22 cellular contexts compared by ENCODE assay signal in the genomic region with DNA sequence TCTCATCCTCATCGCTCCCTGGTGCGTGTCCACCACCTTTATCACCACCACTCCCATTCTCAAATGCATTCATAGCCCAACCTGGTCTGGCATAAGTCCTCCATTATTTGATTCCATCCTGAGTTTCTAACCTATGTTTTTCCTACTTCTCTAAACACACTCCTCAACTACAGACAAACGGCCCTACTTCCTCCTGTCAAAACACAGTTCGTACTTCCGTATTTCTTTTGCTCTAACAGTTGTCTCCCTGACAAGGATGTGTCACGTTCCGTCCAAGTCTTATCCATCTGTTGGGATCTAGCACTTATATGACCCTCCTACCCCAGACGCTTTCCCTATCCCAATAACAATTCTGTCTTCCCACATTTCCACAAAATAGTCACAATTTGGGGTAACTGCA. TPM values are rescaled to one million over a fixed set of nuclear protein-coding genes. Genes with fewer than 3 reads are reported as not detected.
DNase-seq lines count a peak whose midpoint lies in the region; ATAC-seq, FAIRE-seq and TF ChIP-seq lines count a peak whose summit lies in the region.
"Had no signal": no experiment of that assay in that cellular context is flagged by ENCODE, and none has a peak within 500 bp of the region (broad histone marks: within the 10 kb centered on the region; RNA-seq: fewer than 3 reads in every experiment).

No MANE protein-coding gene starts in this region.

- H4K5ac ChIP-seq in H1 (ENCODE audit: insufficient read length, low read depth, low read length), result no peak overlapping the region

- H3K18ac ChIP-seq in H1 (ENCODE audit: extremely low read depth, low read length), result no peak overlapping the region

- intact Hi-C loops in upper lobe of right lung (cut with DNase I), result no loop called here

- TF ChIP-seq CTCF in H1 (IDR thresholded peaks at IDR 0.05; ENCODE audit: control extremely low read depth in 1 of 3, insufficient read depth in 1 of 3, low read depth in 1 of 3, low read length in 3 of 3) (no peak), upper lobe of right lung (IDR thresholded peaks at IDR 0.05) (no peak)

- H2BK12ac ChIP-seq in H1 (ENCODE audit: low read depth, low read length), result peak overlapping the region; percentile 53; the same call in 1 of the 2 replicates

- H3K36me3 ChIP-seq in H1 (ENCODE audit: control insufficient read depth in 2 of 4, insufficient read depth in 4 of 4, low read length in 3 of 4), result no peaks in the 10 kb centered on the region
- no peaks in the 10 kb centered on the region for H3K36me3 ChIP-seq in upper lobe of right lung
- no peaks in the 10 kb centered on the region for H3K36me3 ChIP-seq in MG63
- H3K36me3 ChIP-seq: esophagus muscularis mucosa, neural progenitor cell had no signal

- no peak overlapping the region for H2BK120ac ChIP-seq in H1 (replicated peaks; ENCODE audit: low read depth, low read length)

- FAIRE-seq in H1 (lab: Jason Lieb, UNC), result no peak

- no peaks in the 10 kb centered on the region for H3K79me1 ChIP-seq in H1 (ENCODE audit: low read depth, low read length)

- H2AFZ ChIP-seq in H1 (ENCODE audit: low read length), result no peak overlapping the region
- H2AFZ ChIP-seq: neural progenitor cell had no signal

- H3K4me3 ChIP-seq in H1 (ENCODE audit: extremely low read depth in 1 of 4, insufficient read depth in 2 of 4, low read depth in 3 of 4, low read length in 4 of 4) (no peak overlapping the region), upper lobe of right lung (no peak overlapping the region), MG63 (no peak overlapping the region)
- H3K4me3 ChIP-seq: esophagus muscularis mucosa, neural progenitor cell had no signal

- H3K27ac ChIP-seq in H1 (ENCODE audit: low read depth, low read length) (no peak overlapping the region), upper lobe of right lung (peak overlapping the region; percentile 25)
- H3K27ac ChIP-seq: KMS-11, neural progenitor cell had no signal

- no peak overlapping the region for H3K23ac ChIP-seq in H1 (ENCODE audit: insufficient read length)

- H3K56ac ChIP-seq in H1 (replicated peaks; ENCODE audit: insufficient read length, low read depth, low read length), result no peak overlapping the region

- no peak overlapping the region for H4K91ac ChIP-seq in H1 (replicated peaks; ENCODE audit: insufficient read length, low read length)

- H3K23me2 ChIP-seq in H1 (ENCODE audit: low read depth, low read length), result 0 out of 2 replicates have a peak, but pooled peaks cover 2% of the 10 kb centered on the region

- H3K4me1 ChIP-seq in H1 (replicated peaks in 1 of 4; ENCODE audit: control insufficient read depth in 3 of 4, insufficient read depth in 4 of 4, low read length in 3 of 4) (peaks cover 3 to 26% (median 17%) of the 10 kb centered on the region in 4 experiments; a peak in 6 of 7 replicates), upper lobe of right lung (peaks cover 34% of the 10 kb centered on the region)

- ATAC-seq in upper lobe of right lung, result peak; percentile 46
- ATAC-seq: left cardiac atrium had no signal

- peak overlapping the region; percentile 26 for H2BK5ac ChIP-seq in H1 (ENCODE audit: low read depth, low read length)

- H3K14ac ChIP-seq in H1 (ENCODE audit: insufficient read length), result no peak overlapping the region

- H3K9ac ChIP-seq in H1 (replicated peaks in 1 of 4; ENCODE audit: extremely low read depth in 1 of 4, low read depth in 3 of 4, low read length in 3 of 4), result no peak overlapping the region
- H3K9ac ChIP-seq: KMS-11, neural progenitor cell had no signal

- H3K4me2 ChIP-seq in H1 (ENCODE audit: insufficient read depth in 1 of 2, low read depth in 2 of 2, low read length in 2 of 2), result no peak overlapping the region
- H3K4me2 ChIP-seq: KMS-11, neural progenitor cell had no signal

- POLR2A ChIA-PET in H1 (lab: Charles Lee; ENCODE audit: partially characterized antibody), result no interaction called here

- no peak overlapping the region; the same call in 1 of the 2 replicates for H2AK5ac ChIP-seq in H1 (ENCODE audit: low read depth, low read length)

- CTCF ChIA-PET in H1 (lab: Charles Lee; ENCODE audit: partially characterized antibody), result no interaction called here

- no peak for TF ChIP-seq EP300 in H1 (IDR thresholded peaks at IDR 0.05; ENCODE audit: borderline replicate concordance in 1 of 2, low read depth in 2 of 2, low read length in 2 of 2)

- H2BK15ac ChIP-seq in H1 (ENCODE audit: low read length), result no peak overlapping the region; the same call in 1 of the 2 replicates

- H4K8ac ChIP-seq in H1 (ENCODE audit: extremely low read depth, insufficient read depth, low read length), result no peak overlapping the region

- no peaks in the 10 kb centered on the region for H3K9me3 ChIP-seq in H1 (ENCODE audit: insufficient read depth in 2 of 2, low read depth in 1 of 2, low read length in 1 of 2)
- no peaks in the 10 kb centered on the region for H3K9me3 ChIP-seq in upper lobe of right lung
- no peaks in the 10 kb centered on the region for H3K9me3 ChIP-seq in MG63
- H3K9me3 ChIP-seq: esophagus muscularis mucosa had no signal

- in situ Hi-C loops in KBM-7 (cut with MboI; ENCODE audit: low pct_unique_long_range_greater_than_20kb, low sequenced_read_pairs), result no loop called here

- DNase-seq in KBM-7, result peak; percentile 76
- DNase-seq in SIG-M5 treated with dmso at 0.1 percent for 504 hours (lab: John Stamatoyannopoulos, UW; ENCODE audit: unreplicated experiment), result peak; percentile 80
- no peak for DNase-seq in H1 (ENCODE audit: low read depth in 1 of 2, low spot score in 2 of 2)
- DNase-seq in upper lobe of right lung, result no peak
- DNase-seq in MG63, result no peak
- DNase-seq in cerebellar cortex (ENCODE audit: low spot score), result no peak
- DNase-seq in NCI-H1092 (lab: John Stamatoyannopoulos, UW), result no peak
- DNase-seq: activated CD4-positive, CD25-positive, alpha-beta regulatory T cell; activated T-cell treated with anti-CD3 and anti-CD28 coated beads, Interleukin-2, amount 50 U/mL, for 48 hours; aorta; central memory CD4-positive, alpha-beta T cell; COR-L47; DND-41; effector CD8-positive, alpha-beta T cell; left cardiac atrium; NCI-H1105 treated with DMSO at 0.1 percent for 48 hours; SHP77 treated with DMSO at 0.1 percent for 48 hours; stimulated activated CD4-positive, alpha-beta T cell treated with anti-CD3 and anti-CD28 coated beads, Interleukin-2, amount 100 ng/mL, for 24 hours; stimulated activated naive CD4-positive, alpha-beta T cell had no signal

- TF ChIP-seq POLR2A in H1 (IDR thresholded peaks at IDR 0.05; ENCODE audit: control extremely low read depth in 1 of 2, low read depth in 2 of 2, low read length in 2 of 2), result no peak

- no peak for TF ChIP-seq RAD21 in H1 (IDR thresholded peaks at IDR 0.05 in 1 of 2, conservative IDR thresholded peaks at IDR 0.05 in 1 of 2; ENCODE audit: low read depth in 2 of 2, low read length in 2 of 2)

- 93% methylated on average over 8 of the region's 8 CpGs; no CpG with 5 or more reads in 1 of the 2 experiments for WGBS in H1 (ENCODE audit: extremely low coverage in 1 of 2, insufficient coverage in 1 of 2, insufficient read length in 1 of 2, insufficient replicate concordance in 2 of 2, low coverage in 1 of 2, low lambda C conversion rate in 2 of 2, missing lambda C conversion rate in 1 of 2), 2 experiments

- H3K79me2 ChIP-seq in H1 (ENCODE audit: control insufficient read depth in 1 of 2, insufficient read depth in 2 of 2, low read length in 2 of 2), result peaks cover 0 to 40% of the 10 kb centered on the region in 2 experiments; a peak in 2 of 4 replicates

- no peak overlapping the region for H2BK20ac ChIP-seq in H1 (ENCODE audit: low read length)

- H3K4ac ChIP-seq in H1 (replicated peaks; ENCODE audit: insufficient read length, low read depth, low read length), result peak overlapping the region; percentile 12

- H4K20me1 ChIP-seq in H1 (replicated peaks in 1 of 2; ENCODE audit: control insufficient read depth in 1 of 2, insufficient read depth in 2 of 2, low read length in 2 of 2), result peaks cover 0 to 2% of the 10 kb centered on the region in 2 experiments

- H3K27me3 ChIP-seq in H1 (replicated peaks in 1 of 4; ENCODE audit: control insufficient read depth in 3 of 4, extremely low read depth in 1 of 4, insufficient read depth in 3 of 4, low read length in 3 of 4) (no peaks in the 10 kb centered on the region), upper lobe of right lung (no peaks in the 10 kb centered on the region), MG63 (no peaks in the 10 kb centered on the region)
- H3K27me3 ChIP-seq: esophagus muscularis mucosa, neural progenitor cell had no signal

TF ChIP-seq in H1, 55 proteins besides CTCF, POLR2A, EP300 and RAD21 (continues in another document):
- no peak for TF ChIP-seq CBX8 (IDR thresholded peaks at IDR 0.05; ENCODE audit: borderline replicate concordance, low read depth, low read length)
- no peak for TF ChIP-seq SIRT6 (IDR thresholded peaks at IDR 0.05; ENCODE audit: low read length)
- no peak for TF ChIP-seq CREB1 (IDR thresholded peaks at IDR 0.05)
- TF ChIP-seq CBX5 (IDR thresholded peaks at IDR 0.05; ENCODE audit: low read depth, low read length), result no peak
- no peak for TF ChIP-seq FOSL1 (IDR thresholded peaks at IDR 0.05; ENCODE audit: insufficient read depth, low read depth, low read length)
- TF ChIP-seq SIX5 (IDR thresholded peaks at IDR 0.05; ENCODE audit: low read depth, low read length), result no peak

RNA-seq across cellular contexts. Expression of a gene that starts 46.9 kb away (rescaled TPM):
- total RNA-seq in H1 (2021; fragmentation: NEBNext Ultra II Directional; extraction: Animal tissue kit (Norgen Biotek cat#: 25700)), result 23.6 and 26.9 TPM in 2 replicates
- polyA plus RNA-seq in H1 (2011; rRNA removed), result 5.1 and 6.2 TPM in 2 replicates
- polyA plus RNA-seq in H1 (2011; cell fraction: cytosol; rRNA removed), result 6.9 TPM
- polyA plus RNA-seq in H1 (2011; cell fraction: nucleus; rRNA removed), result 11.4 TPM
- 6.3 to 9.0 TPM (median 7.3 TPM) in 4 replicates for polyA plus RNA-seq in H1 (2012, experiment 1 of 2)
- polyA plus RNA-seq in H1 (2012, experiment 2 of 2), result 0.58 TPM
- 8.0 TPM for polyA plus RNA-seq in H1 (2013, experiment 1 of 2)
- 9.6 TPM for polyA plus RNA-seq in H1 (2013, experiment 2 of 2)
- polyA minus RNA-seq in H1 (2011; rRNA and poly(A)+ RNA removed), result 34.0 and 41.7 TPM in 2 replicates
- polyA minus RNA-seq in H1 (2011; cell fraction: cytosol; rRNA and poly(A)+ RNA removed), result 10.5 TPM
- polyA minus RNA-seq in H1 (2011; cell fraction: nucleus; rRNA and poly(A)+ RNA removed), result 72.2 TPM
- 100 TPM for total RNA-seq in upper lobe of right lung
- total RNA-seq in MG63 (2014; rRNA removed; shearing (Covaris generic); ENCODE audit: low replicate concordance), result 0.30 and 0.57 TPM in 2 replicates

RNA-seq across cellular contexts. Expression of a gene that starts 47.1 kb away (rescaled TPM):
- 18.0 and 21.7 TPM in 2 replicates for total RNA-seq in H1 (2021; fragmentation: NEBNext Ultra II Directional; extraction: Animal tissue kit (Norgen Biotek cat#: 25700))
- polyA plus RNA-seq in H1 (2011; rRNA removed), result 2.7 and 5.1 TPM in 2 replicates
- 9.0 TPM for polyA plus RNA-seq in H1 (2011; cell fraction: cytosol; rRNA removed)
- 4.6 TPM for polyA plus RNA-seq in H1 (2011; cell fraction: nucleus; rRNA removed)
- 10.8 to 14.8 TPM (median 14.3 TPM) in 4 replicates for polyA plus RNA-seq in H1 (2012, experiment 1 of 2)
- polyA plus RNA-seq in H1 (2012, experiment 2 of 2), result 0.85 TPM
- polyA plus RNA-seq in H1 (2013, experiment 1 of 2), result 16.5 TPM
- polyA plus RNA-seq in H1 (2013, experiment 2 of 2), result 14.6 TPM
- polyA minus RNA-seq in H1 (2011; rRNA and poly(A)+ RNA removed), result 12.5 and 17.0 TPM in 2 replicates
- 18.2 TPM for polyA minus RNA-seq in H1 (2011; cell fraction: cytosol; rRNA and poly(A)+ RNA removed)
- 35.2 TPM for polyA minus RNA-seq in H1 (2011; cell fraction: nucleus; rRNA and poly(A)+ RNA removed)
- total RNA-seq in upper lobe of right lung, result 31.0 TPM
- 3.8 and 5.8 TPM in 2 replicates for total RNA-seq in MG63 (2014; rRNA removed; shearing (Covaris generic); ENCODE audit: low replicate concordance)

Comparison
In these comparisons a context has a peak if more than half of its experiments do, and no peak if none do; other contexts are left out.
1. DNase-seq: peak in KBM-7 (single experiment) and SIG-M5 treated with dmso at 0.1 percent for 504 hours (single experiment); none in H1 (0 of 2), upper lobe of right lung (single experiment), MG63 (single experiment), cerebellar cortex (single experiment) and NCI-H1092 (single experiment).
2. RNA of a gene that starts 46.9 kb away (total RNA-seq): 100 TPM in upper lobe of right lung (single experiment) and 23.6 to 26.9 TPM in H1; 0.30 to 0.57 TPM in MG63; every median in the first group is over 10 times any median in the second.